ENCODE assay signal across 7 cellular contexts in the genomic region with DNA sequence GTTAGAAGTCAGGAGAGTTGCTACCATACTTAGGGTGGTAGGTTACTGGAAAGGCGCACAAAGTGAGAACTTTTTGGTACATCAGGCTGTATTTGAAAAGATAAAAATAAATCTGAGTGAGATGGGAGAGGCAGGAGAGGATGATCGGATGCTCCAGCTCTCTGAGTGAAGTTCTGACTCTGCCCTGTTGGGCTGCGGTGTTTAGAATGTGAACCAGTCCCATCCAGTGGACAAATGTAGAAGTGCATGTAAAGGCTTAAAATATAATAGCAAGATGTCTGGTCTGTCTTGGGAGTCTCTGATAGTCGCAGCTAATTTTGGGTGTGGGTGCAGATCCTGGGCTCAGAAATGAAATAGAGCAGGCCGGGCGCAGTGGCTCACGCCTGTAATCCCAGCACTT. TPM values are rescaled to one million over a fixed set of nuclear protein-coding genes. Genes with fewer than 3 reads are reported as not detected.
A peak's percentile ranks its signal among the peaks of the same experiment; 100 is the strongest.
DNase-seq lines count a peak whose midpoint lies in the region; ATAC-seq and TF ChIP-seq lines count a peak whose summit lies in the region.

No MANE protein-coding gene starts in this region.

- H3K9me3 ChIP-seq in NT2/D1 (ENCODE audit: insufficient read depth, low read length) (no peaks in the 10 kb centered on the region), adipocyte (ENCODE audit: control insufficient read depth, low read length) (no peaks in the 10 kb centered on the region), heart left ventricle (no peaks in the 10 kb centered on the region)

- DNase-seq in EH (ENCODE audit: low read depth), result peak; percentile 68
- DNase-seq in NT2/D1 (ENCODE audit: low read depth, low spot score), result peak; percentile 47
- peak; percentile 90 for DNase-seq in adipocyte (ENCODE audit: low read depth)
- peak in 1 of 5 donors; percentile 46 for DNase-seq in heart left ventricle
- DNase-seq in renal cortical epithelial cell (ENCODE audit: low read depth), result peak; percentile 72

- H3K4me1 ChIP-seq in NT2/D1 (ENCODE audit: insufficient read depth, insufficient read length) (peaks cover 8% of the 10 kb centered on the region), adipocyte (ENCODE audit: control insufficient read depth, insufficient read depth, low read length) (peaks cover 42% of the 10 kb centered on the region), heart left ventricle (peaks cover 0 to 22% (median 7%) of the 10 kb centered on the region in 12 donors)

- H3K36me3 ChIP-seq in NT2/D1 (ENCODE audit: insufficient read depth, insufficient read length, low read length), result no peaks in the 10 kb centered on the region
- H3K36me3 ChIP-seq in adipocyte (ENCODE audit: control insufficient read depth, insufficient read depth, low read length, severe bottlenecking), result no peaks in the 10 kb centered on the region
- H3K36me3 ChIP-seq in heart left ventricle, result no peaks in the 10 kb centered on the region

- ATAC-seq in GM19397 (IDR thresholded peaks at IDR 0.05; ENCODE audit: unreplicated experiment), result peak; percentile 85
- peak; percentile 97 for ATAC-seq in HG03432 (IDR thresholded peaks at IDR 0.05; ENCODE audit: unreplicated experiment)
- peak; percentile 78 to 93 (median 87) for ATAC-seq in heart left ventricle

- H3K27me3 ChIP-seq in NT2/D1 (ENCODE audit: insufficient read depth, insufficient read length) (no peaks in the 10 kb centered on the region), adipocyte (replicated peaks; ENCODE audit: control insufficient read depth, insufficient read depth, low read length) (no peaks in the 10 kb centered on the region), heart left ventricle (no peaks in the 10 kb centered on the region)

- intact Hi-C loops in heart left ventricle (cut with DNase I), result loop anchor here in 8 of 10 donors (2.0 to 5.0 kb wide), 7 partner anchors 38 to 62 kb away; a partner anchor contains a TSS

- TF ChIP-seq POLR2A in heart left ventricle (IDR thresholded peaks at IDR 0.05), result no peak

- H3K27ac ChIP-seq in heart left ventricle, result no peak overlapping the region

- TF ChIP-seq CTCF in heart left ventricle (IDR thresholded peaks at IDR 0.05), result peak; percentile 52 to 78 (median 72)

- H3K4me3 ChIP-seq in NT2/D1 (ENCODE audit: insufficient read length, low read depth) (no peak overlapping the region), adipocyte (ENCODE audit: low read length) (no peak overlapping the region), heart left ventricle (peak overlapping the region in 2 of 12 donors; percentile 2 to 37)

- H3K9ac ChIP-seq in NT2/D1 (ENCODE audit: insufficient read length, low read depth) (no peak overlapping the region), adipocyte (ENCODE audit: low read length) (peak overlapping the region; percentile 55)

- 17 to 33% (median 24%) methylated on average over 7 of the region's 7 CpGs for WGBS in heart left ventricle, 4 donors

RNA-seq across cellular contexts. Expression of a gene that starts 30.4 kb away (rescaled TPM):
- total RNA-seq in heart left ventricle (1 to 10 TPM in 4 of 9 donors, under 1 TPM in 5; 0.42 to 3.1 (median 0.67) TPM), renal cortical epithelial cell (2.9 and 16.8 TPM in 2 replicates)
- polyA plus RNA-seq in heart left ventricle, result under 1 TPM; 0.22 to 0.57 TPM

RNA-seq across cellular contexts. Expression of a gene that starts 35.3 kb away (rescaled TPM):
- 100 to 1,000 TPM; 170 to 353 (median 313) TPM for total RNA-seq in heart left ventricle
- 100 to 1,000 TPM; 291 to 497 TPM for polyA plus RNA-seq in heart left ventricle
- total RNA-seq in renal cortical epithelial cell, result 367 and 566 TPM in 2 replicates

RNA-seq across cellular contexts. Expression of a gene that starts 36.1 kb away (rescaled TPM):
- total RNA-seq in heart left ventricle (under 1 TPM in 1 of 9 donors, not detected in 8; 0.14 TPM), renal cortical epithelial cell (0.35 and 0.55 TPM in 2 replicates)
- not detected for polyA plus RNA-seq in heart left ventricle
